In the genomic region with DNA sequence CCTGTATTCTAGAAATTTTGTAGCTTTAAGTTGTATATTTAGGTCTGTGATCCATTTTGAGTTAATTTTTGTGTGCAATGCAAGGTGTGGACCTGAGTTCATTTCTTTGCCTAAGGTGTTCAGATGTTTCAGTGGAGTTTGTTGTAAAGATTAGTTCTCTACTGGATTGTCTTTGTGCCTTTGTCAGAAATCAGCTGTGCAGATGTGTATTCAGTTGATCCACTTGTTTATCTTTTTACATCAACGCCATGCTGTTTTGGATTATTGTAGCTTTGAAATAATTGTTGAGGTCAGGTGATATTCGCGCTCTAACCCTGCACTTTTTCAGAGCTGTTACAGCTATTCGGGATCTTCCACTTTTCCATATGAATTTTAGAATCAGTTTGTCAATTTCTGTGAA, we compare ENCODE assay signal across 20 cellular contexts. TPM values are rescaled to one million over a fixed set of nuclear protein-coding genes. Genes with fewer than 3 reads are reported as not detected.
DNase-seq lines count a peak whose midpoint lies in the region; ATAC-seq and TF ChIP-seq lines count a peak whose summit lies in the region.
"Had no signal": no experiment of that assay in that cellular context is flagged by ENCODE, and none has a peak within 500 bp of the region (broad histone marks: within the 10 kb centered on the region; RNA-seq: fewer than 3 reads in every experiment).

No MANE protein-coding gene starts in this region.

- H3K4me1 Mint-ChIP-seq in activated naive CD8-positive, alpha-beta T cell (ENCODE audit: low read depth): peaks cover 62% of the 10 kb centered on the region
- H3K4me1 Mint-ChIP-seq in activated naive CD8-positive, alpha-beta T cell treated with anti-CD3 and anti-CD28 coated beads, Interleukin-2, amount 50 U/mL, for 24 hours: peaks cover 60% of the 10 kb centered on the region
- peaks cover 71% of the 10 kb centered on the region for H3K4me1 Mint-ChIP-seq in CD4-positive, alpha-beta T cell (ENCODE audit: low read depth)
- H3K4me1 Mint-ChIP-seq in activated T-helper 17 cell treated with anti-CD3 and anti-CD28 coated beads, Interleukin-2, amount 50 U/mL, for 72 hours: peaks cover 33% of the 10 kb centered on the region

- CTCF ChIA-PET in CD4-positive, alpha-beta T cell (lab: Charles Lee): interaction anchor here (1.3 kb wide), 1 partner anchor 51 kb away, joined by 3 read pairs; no protein-coding TSS in a partner anchor

- H3K27ac ChIP-seq in CD4-positive, alpha-beta T cell (ENCODE audit: low read depth, low read length): no peak overlapping the region
- H3K27ac ChIP-seq: HL-60, RWPE1 had no signal

- peak overlapping the region; percentile 55 for H3K27ac Mint-ChIP-seq in activated naive CD8-positive, alpha-beta T cell
- H3K27ac Mint-ChIP-seq in activated naive CD8-positive, alpha-beta T cell treated with anti-CD3 and anti-CD28 coated beads, Interleukin-2, amount 50 U/mL, for 24 hours: no peak overlapping the region
- no peak overlapping the region for H3K27ac Mint-ChIP-seq in CD4-positive, alpha-beta T cell
- H3K27ac Mint-ChIP-seq in activated T-helper 17 cell treated with anti-CD3 and anti-CD28 coated beads, Interleukin-2, amount 50 U/mL, for 72 hours: peak overlapping the region; percentile 93

- intact Hi-C loops in CD4-positive, alpha-beta T cell (cut with DNase I, micrococcal nuclease): loop anchor here in 1 of 2 experiments (2.0 kb wide), 1 partner anchor 28 kb away; no protein-coding TSS in a partner anchor

- no peak for ATAC-seq in activated naive CD8-positive, alpha-beta T cell treated with anti-CD3 and anti-CD28 coated beads, Interleukin-2, amount 50 U/mL, for 24 hours
- ATAC-seq in CD4-positive, alpha-beta T cell (ENCODE audit: poor library complexity): no peak
- no peak for ATAC-seq in activated T-helper 17 cell treated with anti-CD3 and anti-CD28 coated beads, Interleukin-2, amount 50 U/mL, for 72 hours (replicated peaks)
- ATAC-seq in GM21717 (IDR thresholded peaks at IDR 0.05; ENCODE audit: unreplicated experiment) (no peak), GM19397 (IDR thresholded peaks at IDR 0.05; ENCODE audit: unreplicated experiment) (no peak), GM21381 (IDR thresholded peaks at IDR 0.05; ENCODE audit: unreplicated experiment) (no peak)
- ATAC-seq: Panc1 had no signal

- DNase-seq in activated naive CD8-positive, alpha-beta T cell treated with anti-CD3 and anti-CD28 coated beads, Interleukin-2, amount 50 U/mL, for 24 hours: no peak
- DNase-seq in CD4-positive, alpha-beta T cell: no peak
- DNase-seq: C1 segment of cervical spinal cord, COR-L47, DMS53, NCI-H1048, NCI-H1417 treated with DMSO at 0.1 percent for 48 hours, NCI-H1694 treated with DMSO at 0.1 percent for 48 hours, NCI-H2081, NCI-H2227 treated with DMSO at 0.1 percent for 48 hours, NCI-H526 treated with DMSO at 0.1 percent for 48 hours, SHP77 treated with DMSO at 0.1 percent for 48 hours had no signal

- no peaks in the 10 kb centered on the region for H3K27me3 ChIP-seq in CD4-positive, alpha-beta T cell (ENCODE audit: control insufficient read depth, insufficient read depth, low read length)

- no peaks in the 10 kb centered on the region for H3K36me3 Mint-ChIP-seq in activated naive CD8-positive, alpha-beta T cell
- no peaks in the 10 kb centered on the region for H3K36me3 Mint-ChIP-seq in activated naive CD8-positive, alpha-beta T cell treated with anti-CD3 and anti-CD28 coated beads, Interleukin-2, amount 50 U/mL, for 24 hours (ENCODE audit: low read depth)
- H3K36me3 Mint-ChIP-seq in CD4-positive, alpha-beta T cell (ENCODE audit: low read depth): peaks cover 44% of the 10 kb centered on the region
- peaks cover 6% of the 10 kb centered on the region for H3K36me3 Mint-ChIP-seq in activated T-helper 17 cell treated with anti-CD3 and anti-CD28 coated beads, Interleukin-2, amount 50 U/mL, for 72 hours (ENCODE audit: low read depth)

- peaks cover 6% of the 10 kb centered on the region for H3K9me3 ChIP-seq in CD4-positive, alpha-beta T cell (ENCODE audit: control insufficient read depth, low read length)

- TF ChIP-seq CTCF in CD4-positive, alpha-beta T cell (IDR thresholded peaks at IDR 0.05): no peak

- no peaks in the 10 kb centered on the region for H3K9me3 Mint-ChIP-seq in activated naive CD8-positive, alpha-beta T cell (ENCODE audit: low read depth)
- H3K9me3 Mint-ChIP-seq in activated naive CD8-positive, alpha-beta T cell treated with anti-CD3 and anti-CD28 coated beads, Interleukin-2, amount 50 U/mL, for 24 hours: no peaks in the 10 kb centered on the region
- peaks cover 2% of the 10 kb centered on the region for H3K9me3 Mint-ChIP-seq in CD4-positive, alpha-beta T cell
- no peaks in the 10 kb centered on the region for H3K9me3 Mint-ChIP-seq in activated T-helper 17 cell treated with anti-CD3 and anti-CD28 coated beads, Interleukin-2, amount 50 U/mL, for 72 hours

- POLR2A ChIA-PET in CD4-positive, alpha-beta T cell (lab: Charles Lee): interaction anchor here (0.8 to 2.2 kb wide), 4 partner anchors 30 to 40 kb away, joined by 3 to 9 read pairs (median 4); no protein-coding TSS in a partner anchor

- no peak overlapping the region for H3K4me3 Mint-ChIP-seq in activated naive CD8-positive, alpha-beta T cell
- no peak overlapping the region for H3K4me3 Mint-ChIP-seq in activated naive CD8-positive, alpha-beta T cell treated with anti-CD3 and anti-CD28 coated beads, Interleukin-2, amount 50 U/mL, for 24 hours
- H3K4me3 Mint-ChIP-seq in CD4-positive, alpha-beta T cell: peak overlapping the region; percentile 57
- no peak overlapping the region for H3K4me3 Mint-ChIP-seq in activated T-helper 17 cell treated with anti-CD3 and anti-CD28 coated beads, Interleukin-2, amount 50 U/mL, for 72 hours

- no peaks in the 10 kb centered on the region for H3K27me3 Mint-ChIP-seq in activated naive CD8-positive, alpha-beta T cell
- H3K27me3 Mint-ChIP-seq in activated naive CD8-positive, alpha-beta T cell treated with anti-CD3 and anti-CD28 coated beads, Interleukin-2, amount 50 U/mL, for 24 hours: no peaks in the 10 kb centered on the region
- H3K27me3 Mint-ChIP-seq in CD4-positive, alpha-beta T cell: no peaks in the 10 kb centered on the region
- H3K27me3 Mint-ChIP-seq in activated T-helper 17 cell treated with anti-CD3 and anti-CD28 coated beads, Interleukin-2, amount 50 U/mL, for 72 hours: no peaks in the 10 kb centered on the region

RNA-seq across cellular contexts. Expression of a gene that starts 32.8 kb away (rescaled TPM):
- total RNA-seq in CD4-positive, alpha-beta T cell: 100 to 1,000 TPM; 286 to 324 TPM
- 10 to 100 TPM; 39.5 to 52.1 TPM for total RNA-seq in activated T-helper 17 cell treated with anti-CD3 and anti-CD28 coated beads, Interleukin-2, amount 50 U/mL, for 72 hours

Comparison
In these comparisons a context has a peak if more than half of its experiments do, and no peak if none do; other contexts are left out.
1. H3K27ac Mint-ChIP-seq: peak in activated naive CD8-positive, alpha-beta T cell (single experiment) and activated T-helper 17 cell treated with anti-CD3 and anti-CD28 coated beads, Interleukin-2, amount 50 U/mL, for 72 hours (single experiment); none in activated naive CD8-positive, alpha-beta T cell treated with anti-CD3 and anti-CD28 coated beads, Interleukin-2, amount 50 U/mL, for 24 hours (single experiment) and CD4-positive, alpha-beta T cell (single experiment).
2. RNA of a gene that starts 32.8 kb away (total RNA-seq): 286 to 324 TPM in CD4-positive, alpha-beta T cell; 39.5 to 52.1 TPM in activated T-helper 17 cell treated with anti-CD3 and anti-CD28 coated beads, Interleukin-2, amount 50 U/mL, for 72 hours; every median in the first group is over 4 times any median in the second.